7 cellular contexts compared by ENCODE assay signal in genomic region chr7:140397784-140398750, GRCh38. TPM values are rescaled to one million over a fixed set of nuclear protein-coding genes. Genes with fewer than 3 reads are reported as not detected.
DNase-seq lines count a peak whose midpoint lies in the region; ATAC-seq and TF ChIP-seq lines count a peak whose summit lies in the region.

Gene SLC37A3 (minus strand): TSS chr7:140398530. CDS start chr7:140382526, 16,004 bp downstream.

- CTCF ChIA-PET in WTC11 (lab: Charles Lee) = interaction anchor here (0.9 to 1.1 kb wide), 3 partner anchors 46 to 243 kb away, joined by 3 to 6 read pairs (median 4); partner anchors contain the start of gene DENND2A

- peaks cover 4% of the 10 kb centered on the region; the same call in 1 of the 2 replicates for H3K9me3 Mint-ChIP-seq in WTC11

- DNase-seq in NCI-H2107 treated with DMSO at 0.1 percent for 48 hours (lab: John Stamatoyannopoulos, UW; ENCODE audit: unreplicated experiment) (peak; percentile 57), WTC11 (ENCODE audit: low spot score) (peak; percentile 96), cardiac fibroblast (ENCODE audit: low read depth in 2 of 2) (peak; percentile 73 to 86), iPS-NIHi11 (ENCODE audit: low spot score) (peak; percentile 99), smooth muscle cell of the brain vasculature (ENCODE audit: low read depth, low spot score) (peak; percentile 39)

- TF ChIP-seq CTCF in WTC11 (IDR thresholded peaks at IDR 0.05) = no peak
- TF ChIP-seq CTCF in cardiac fibroblast (IDR thresholded peaks at IDR 0.05; ENCODE audit: low read depth, low read length) = no peak

- H3K27ac Mint-ChIP-seq in WTC11 = peak within 1 kb of the TSS; percentile 87

- ATAC-seq in GM18519 (IDR thresholded peaks at IDR 0.05; ENCODE audit: low FRiP score, unreplicated experiment) (peak; percentile 95), HG02981 (IDR thresholded peaks at IDR 0.05; ENCODE audit: unreplicated experiment) (peak; percentile 99), WTC11 (peak; percentile 96)

- peak within 1 kb of the TSS; percentile 81 to 87 for H3K4me3 ChIP-seq in cardiac fibroblast (replicated peaks in 1 of 2; ENCODE audit: low read depth in 2 of 2, low read length in 2 of 2)

- POLR2A ChIA-PET in WTC11 (lab: Charles Lee) = interaction anchor here (0.6 to 0.7 kb wide), 2 partner anchors 52 to 83 kb away, joined by 3 read pairs; no protein-coding TSS in a partner anchor

- no peaks in the 10 kb centered on the region for H3K27me3 Mint-ChIP-seq in WTC11 (ENCODE audit: low read depth)

- H3K36me3 Mint-ChIP-seq in WTC11 = peaks cover 4% of the 10 kb centered on the region; the same call in 1 of the 2 replicates

- H3K4me3 Mint-ChIP-seq in WTC11 = peak within 1 kb of the TSS; percentile 93

- peaks cover 25% of the 10 kb centered on the region for H3K4me1 Mint-ChIP-seq in WTC11

TF ChIP-seq in WTC11, 78 proteins besides CTCF, POLR2A, EP300 and RAD21 (continues in another document):
- no peak for TF ChIP-seq ZNF232 (CRISPR knock-in tag; IDR thresholded peaks at IDR 0.05)
- TF ChIP-seq SP1 (CRISPR knock-in tag; conservative IDR thresholded peaks at IDR 0.05) = peak; percentile 71
- TF ChIP-seq CREM (CRISPR knock-in tag; IDR thresholded peaks at IDR 0.05) = 0 out of 2 replicates have a peak, but pooled peaks have one; percentile 31
- TF ChIP-seq, protein P1, sequence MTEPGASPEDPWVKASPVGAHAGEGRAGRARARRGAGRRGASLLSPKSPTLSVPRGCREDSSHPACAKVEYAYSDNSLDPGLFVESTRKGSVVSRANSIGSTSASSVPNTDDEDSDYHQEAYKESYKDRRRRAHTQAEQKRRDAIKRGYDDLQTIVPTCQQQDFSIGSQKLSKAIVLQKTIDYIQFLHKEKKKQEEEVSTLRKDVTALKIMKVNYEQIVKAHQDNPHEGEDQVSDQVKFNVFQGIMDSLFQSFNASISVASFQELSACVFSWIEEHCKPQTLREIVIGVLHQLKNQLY (CRISPR knock-in tag; IDR thresholded peaks at IDR 0.05) = no peak
- TF ChIP-seq IRF1 (CRISPR knock-in tag; IDR thresholded peaks at IDR 0.05) = 0 out of 2 replicates have a peak, but pooled peaks have one; percentile 45
- TF ChIP-seq ELF4 (CRISPR knock-in tag; IDR thresholded peaks at IDR 0.05; ENCODE audit: low read depth) = no peak
- TF ChIP-seq MYBL2 (CRISPR knock-in tag; IDR thresholded peaks at IDR 0.05) = peak; percentile 7; the same call in 1 of the 2 replicates
- TF ChIP-seq ERG (CRISPR knock-in tag; IDR thresholded peaks at IDR 0.05) = no peak
- TF ChIP-seq ZNF219 (CRISPR knock-in tag; IDR thresholded peaks at IDR 0.05; ENCODE audit: borderline replicate concordance) = no peak
- no peak for TF ChIP-seq ZNF671 (CRISPR knock-in tag; IDR thresholded peaks at IDR 0.05)
- TF ChIP-seq FOXP1 (CRISPR knock-in tag; IDR thresholded peaks at IDR 0.05; ENCODE audit: borderline replicate concordance) = peak; percentile 73; the same call in 1 of the 2 replicates
- TF ChIP-seq, protein P2, sequence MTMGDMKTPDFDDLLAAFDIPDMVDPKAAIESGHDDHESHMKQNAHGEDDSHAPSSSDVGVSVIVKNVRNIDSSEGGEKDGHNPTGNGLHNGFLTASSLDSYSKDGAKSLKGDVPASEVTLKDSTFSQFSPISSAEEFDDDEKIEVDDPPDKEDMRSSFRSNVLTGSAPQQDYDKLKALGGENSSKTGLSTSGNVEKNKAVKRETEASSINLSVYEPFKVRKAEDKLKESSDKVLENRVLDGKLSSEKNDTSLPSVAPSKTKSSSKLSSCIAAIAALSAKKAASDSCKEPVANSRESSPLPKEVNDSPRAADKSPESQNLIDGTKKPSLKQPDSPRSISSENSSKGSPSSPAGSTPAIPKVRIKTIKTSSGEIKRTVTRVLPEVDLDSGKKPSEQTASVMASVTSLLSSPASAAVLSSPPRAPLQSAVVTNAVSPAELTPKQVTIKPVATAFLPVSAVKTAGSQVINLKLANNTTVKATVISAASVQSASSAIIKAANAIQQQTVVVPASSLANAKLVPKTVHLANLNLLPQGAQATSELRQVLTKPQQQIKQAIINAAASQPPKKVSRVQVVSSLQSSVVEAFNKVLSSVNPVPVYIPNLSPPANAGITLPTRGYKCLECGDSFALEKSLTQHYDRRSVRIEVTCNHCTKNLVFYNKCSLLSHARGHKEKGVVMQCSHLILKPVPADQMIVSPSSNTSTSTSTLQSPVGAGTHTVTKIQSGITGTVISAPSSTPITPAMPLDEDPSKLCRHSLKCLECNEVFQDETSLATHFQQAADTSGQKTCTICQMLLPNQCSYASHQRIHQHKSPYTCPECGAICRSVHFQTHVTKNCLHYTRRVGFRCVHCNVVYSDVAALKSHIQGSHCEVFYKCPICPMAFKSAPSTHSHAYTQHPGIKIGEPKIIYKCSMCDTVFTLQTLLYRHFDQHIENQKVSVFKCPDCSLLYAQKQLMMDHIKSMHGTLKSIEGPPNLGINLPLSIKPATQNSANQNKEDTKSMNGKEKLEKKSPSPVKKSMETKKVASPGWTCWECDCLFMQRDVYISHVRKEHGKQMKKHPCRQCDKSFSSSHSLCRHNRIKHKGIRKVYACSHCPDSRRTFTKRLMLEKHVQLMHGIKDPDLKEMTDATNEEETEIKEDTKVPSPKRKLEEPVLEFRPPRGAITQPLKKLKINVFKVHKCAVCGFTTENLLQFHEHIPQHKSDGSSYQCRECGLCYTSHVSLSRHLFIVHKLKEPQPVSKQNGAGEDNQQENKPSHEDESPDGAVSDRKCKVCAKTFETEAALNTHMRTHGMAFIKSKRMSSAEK (CRISPR knock-in tag; IDR thresholded peaks at IDR 0.05; ENCODE audit: borderline replicate concordance) = no peak
- TF ChIP-seq ZSCAN18 (CRISPR knock-in tag; IDR thresholded peaks at IDR 0.05) = no peak
- TF ChIP-seq, protein P3, sequence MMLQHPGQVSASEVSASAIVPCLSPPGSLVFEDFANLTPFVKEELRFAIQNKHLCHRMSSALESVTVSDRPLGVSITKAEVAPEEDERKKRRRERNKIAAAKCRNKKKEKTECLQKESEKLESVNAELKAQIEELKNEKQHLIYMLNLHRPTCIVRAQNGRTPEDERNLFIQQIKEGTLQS (CRISPR knock-in tag; conservative IDR thresholded peaks at IDR 0.05) = no peak
- no peak for TF ChIP-seq NR2C2 (CRISPR knock-in tag; IDR thresholded peaks at IDR 0.05)
- no peak for TF ChIP-seq GTF2I (CRISPR knock-in tag; conservative IDR thresholded peaks at IDR 0.05)
- TF ChIP-seq, protein P4, sequence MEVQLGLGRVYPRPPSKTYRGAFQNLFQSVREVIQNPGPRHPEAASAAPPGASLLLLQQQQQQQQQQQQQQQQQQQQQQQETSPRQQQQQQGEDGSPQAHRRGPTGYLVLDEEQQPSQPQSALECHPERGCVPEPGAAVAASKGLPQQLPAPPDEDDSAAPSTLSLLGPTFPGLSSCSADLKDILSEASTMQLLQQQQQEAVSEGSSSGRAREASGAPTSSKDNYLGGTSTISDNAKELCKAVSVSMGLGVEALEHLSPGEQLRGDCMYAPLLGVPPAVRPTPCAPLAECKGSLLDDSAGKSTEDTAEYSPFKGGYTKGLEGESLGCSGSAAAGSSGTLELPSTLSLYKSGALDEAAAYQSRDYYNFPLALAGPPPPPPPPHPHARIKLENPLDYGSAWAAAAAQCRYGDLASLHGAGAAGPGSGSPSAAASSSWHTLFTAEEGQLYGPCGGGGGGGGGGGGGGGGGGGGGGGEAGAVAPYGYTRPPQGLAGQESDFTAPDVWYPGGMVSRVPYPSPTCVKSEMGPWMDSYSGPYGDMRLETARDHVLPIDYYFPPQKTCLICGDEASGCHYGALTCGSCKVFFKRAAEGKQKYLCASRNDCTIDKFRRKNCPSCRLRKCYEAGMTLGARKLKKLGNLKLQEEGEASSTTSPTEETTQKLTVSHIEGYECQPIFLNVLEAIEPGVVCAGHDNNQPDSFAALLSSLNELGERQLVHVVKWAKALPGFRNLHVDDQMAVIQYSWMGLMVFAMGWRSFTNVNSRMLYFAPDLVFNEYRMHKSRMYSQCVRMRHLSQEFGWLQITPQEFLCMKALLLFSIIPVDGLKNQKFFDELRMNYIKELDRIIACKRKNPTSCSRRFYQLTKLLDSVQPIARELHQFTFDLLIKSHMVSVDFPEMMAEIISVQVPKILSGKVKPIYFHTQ (CRISPR knock-in tag; IDR thresholded peaks at IDR 0.05) = no peak
- no peak for TF ChIP-seq SMAD3 (CRISPR knock-in tag; IDR thresholded peaks at IDR 0.05; ENCODE audit: borderline replicate concordance)
- TF ChIP-seq ZNF138 (CRISPR knock-in tag; conservative IDR thresholded peaks at IDR 0.05) = no peak

RNA-seq across cellular contexts. Expression of gene SLC37A3, which starts in this region (rescaled TPM):
- 48.2 to 54.8 TPM (median 48.7 TPM) in 3 replicates for total RNA-seq in WTC11 (2021)

Comparison
In these comparisons a context has a peak if more than half of its experiments do, and no peak if none do; other contexts are left out.
1. Peak in every context shown above with its lines: DNase-seq, ATAC-seq and H3K4me3 ChIP-seq.
2. DNase-seq: peak in every context shown above with its lines; median percentile 99 in iPS-NIHi11; 96 in WTC11; 80 in cardiac fibroblast; 57 in NCI-H2107 treated with DMSO at 0.1 percent for 48 hours; 39 in smooth muscle cell of the brain vasculature.